Comparison of ENCODE assay signal across 1 cellular context in the genomic region with DNA sequence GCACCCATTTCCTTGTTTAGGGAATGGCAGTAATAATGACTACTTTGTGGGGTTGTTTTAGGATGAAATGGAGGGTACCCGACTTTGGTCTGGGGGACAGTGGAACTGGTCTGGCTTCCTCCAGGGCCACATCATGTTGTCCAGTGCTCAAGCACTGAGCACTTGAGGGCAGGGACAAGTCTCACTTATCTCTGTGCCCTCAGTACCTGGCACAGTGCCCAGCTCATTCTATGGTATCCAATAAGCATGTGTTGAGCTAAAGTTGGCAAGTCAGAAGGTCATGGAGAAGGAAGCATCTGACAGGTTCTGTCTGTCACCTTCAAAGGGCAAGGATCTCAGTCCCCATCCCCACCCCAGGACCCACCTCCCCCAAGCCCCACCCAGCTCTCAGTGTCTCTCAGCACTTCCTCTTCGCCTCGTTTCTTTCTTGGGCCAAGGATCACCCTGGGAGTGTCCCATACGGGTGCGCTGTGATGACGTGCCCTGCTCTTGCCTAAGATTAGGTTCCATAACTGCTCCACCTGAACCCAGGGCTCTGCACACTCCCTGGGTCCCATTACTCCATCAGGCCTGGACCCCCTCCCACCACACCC.
TF ChIP-seq lines count a peak whose summit lies in the region.

No MANE protein-coding gene starts in this region.

TF ChIP-seq in SK-N-SH treated with all-trans-retinoic acid at 6 μM for 48 hours, 23 proteins besides CTCF, POLR2A, EP300 and RAD21 (continued from another document):
- TF ChIP-seq CSRNP3 (CRISPR knock-in tag; IDR thresholded peaks at IDR 0.05) (no peak), ZFP3 (CRISPR knock-in tag; IDR thresholded peaks at IDR 0.05) (no peak), ZC3H10 (CRISPR knock-in tag; IDR thresholded peaks at IDR 0.05) (no peak), GLIS3 (CRISPR knock-in tag; IDR thresholded peaks at IDR 0.05) (no peak), CREB5 (CRISPR knock-in tag; IDR thresholded peaks at IDR 0.05; ENCODE audit: low read depth) (no peak), TCF4 (CRISPR knock-in tag; IDR thresholded peaks at IDR 0.05; ENCODE audit: borderline replicate concordance) (no peak), BACH2 (CRISPR knock-in tag; IDR thresholded peaks at IDR 0.05; ENCODE audit: borderline replicate concordance) (no peak), TOX (CRISPR knock-in tag; IDR thresholded peaks at IDR 0.05; ENCODE audit: borderline replicate concordance) (no peak)
- TF ChIP-seq, protein P1, sequence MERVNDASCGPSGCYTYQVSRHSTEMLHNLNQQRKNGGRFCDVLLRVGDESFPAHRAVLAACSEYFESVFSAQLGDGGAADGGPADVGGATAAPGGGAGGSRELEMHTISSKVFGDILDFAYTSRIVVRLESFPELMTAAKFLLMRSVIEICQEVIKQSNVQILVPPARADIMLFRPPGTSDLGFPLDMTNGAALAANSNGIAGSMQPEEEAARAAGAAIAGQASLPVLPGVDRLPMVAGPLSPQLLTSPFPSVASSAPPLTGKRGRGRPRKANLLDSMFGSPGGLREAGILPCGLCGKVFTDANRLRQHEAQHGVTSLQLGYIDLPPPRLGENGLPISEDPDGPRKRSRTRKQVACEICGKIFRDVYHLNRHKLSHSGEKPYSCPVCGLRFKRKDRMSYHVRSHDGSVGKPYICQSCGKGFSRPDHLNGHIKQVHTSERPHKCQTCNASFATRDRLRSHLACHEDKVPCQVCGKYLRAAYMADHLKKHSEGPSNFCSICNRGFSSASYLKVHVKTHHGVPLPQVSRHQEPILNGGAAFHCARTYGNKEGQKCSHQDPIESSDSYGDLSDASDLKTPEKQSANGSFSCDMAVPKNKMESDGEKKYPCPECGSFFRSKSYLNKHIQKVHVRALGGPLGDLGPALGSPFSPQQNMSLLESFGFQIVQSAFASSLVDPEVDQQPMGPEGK (CRISPR knock-in tag; IDR thresholded peaks at IDR 0.05; ENCODE audit: borderline replicate concordance): no peak
